ENCODE assay signal across 24 cellular contexts in the genomic region with DNA sequence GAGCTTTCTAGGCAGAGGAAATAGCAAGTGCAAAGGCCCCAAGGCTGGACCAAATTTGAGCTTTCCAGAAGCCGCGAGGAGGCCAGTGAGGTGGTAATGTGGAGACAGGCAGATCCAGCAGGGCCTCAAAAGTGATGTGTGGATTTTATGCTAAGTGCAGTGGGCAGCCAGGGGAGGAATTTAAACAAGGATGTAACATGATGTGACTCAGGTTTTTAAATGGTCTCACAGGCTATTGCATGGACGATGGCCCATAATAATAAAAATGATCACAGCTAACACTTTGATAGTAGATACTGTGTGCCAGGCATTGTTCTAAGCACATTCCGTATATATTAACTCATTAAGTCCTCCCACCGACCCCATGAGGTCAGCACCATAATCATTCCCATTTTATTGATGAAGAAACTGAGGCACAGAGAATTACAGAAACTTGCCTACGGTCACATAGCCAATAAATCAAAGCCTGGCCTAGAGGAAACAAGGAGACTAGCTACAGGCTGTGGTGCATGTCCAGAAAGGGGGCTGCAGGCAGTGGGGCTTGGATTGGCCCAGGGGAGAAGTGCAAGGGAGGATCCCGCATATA. TPM values are rescaled to one million over a fixed set of nuclear protein-coding genes. Genes with fewer than 3 reads are reported as not detected.
A peak's percentile ranks its signal among the peaks of the same experiment; 100 is the strongest.
DNase-seq lines count a peak whose midpoint lies in the region; ATAC-seq and TF ChIP-seq lines count a peak whose summit lies in the region.
"Had no signal": no experiment of that assay in that cellular context is flagged by ENCODE, and none has a peak within 500 bp of the region (broad histone marks: within the 10 kb centered on the region; RNA-seq: fewer than 3 reads in every experiment).

No MANE protein-coding gene starts in this region.

- DNase-seq in EL (peak; percentile 42), PC-3 (peak; percentile 54), dermis blood vessel endothelial cell (peak; percentile 81), osteoblast (ENCODE audit: insufficient read length, low spot score, missing footprints) (no peak), natural killer cell (no peak)
- no peak for DNase-seq in activated T-cell treated with anti-CD3 and anti-CD28 coated beads, Interleukin-2, amount 50 U/mL, for 72 hours
- DNase-seq: activated T-cell treated with anti-CD3 and anti-CD28 coated beads, Interleukin-2, amount 50 U/mL, for 24 hours; AML-193; brain microvascular endothelial cell; dorsolateral prefrontal cortex; glutamatergic neuron; MM.1S; mucosa of descending colon; NCI-H2171 treated with DMSO at 0.1 percent for 48 hours; NCI-H748 treated with DMSO at 0.1 percent for 48 hours; T-helper 17 cell had no signal

- H3K9me3 Mint-ChIP-seq in natural killer cell = no peaks in the 10 kb centered on the region
- no peaks in the 10 kb centered on the region for H3K9me3 Mint-ChIP-seq in activated T-cell treated with anti-CD3 and anti-CD28 coated beads, Interleukin-2, amount 50 U/mL, for 72 hours
- H3K9me3 Mint-ChIP-seq: activated CD4-positive, alpha-beta memory T cell treated with anti-CD3 and anti-CD28 coated beads for 36 hours; activated T-cell treated with anti-CD3 and anti-CD28 coated beads, Interleukin-2, amount 50 U/mL, for 24 hours had no signal

- intact Hi-C loops in PC-3 (cut with micrococcal nuclease) = no loop called here
- intact Hi-C loops in natural killer cell (cut with micrococcal nuclease) = no loop called here

- H4K20me1 ChIP-seq in PC-3 (ENCODE audit: low read length) (no peaks in the 10 kb centered on the region), osteoblast (ENCODE audit: insufficient read depth, low read length) (no peaks in the 10 kb centered on the region)

- no TSS peak for BruUV-seq in PC-3 (replicated peaks; lab: Mats Ljungman, UMichigan)

- ATAC-seq in PC-3 (peak; percentile 55), natural killer cell (no peak), GM18868 (IDR thresholded peaks at IDR 0.05; ENCODE audit: unreplicated experiment) (no peak)
- no peak for ATAC-seq in activated T-cell treated with anti-CD3 and anti-CD28 coated beads, Interleukin-2, amount 50 U/mL, for 72 hours (replicated peaks in 1 of 2)
- ATAC-seq: left lobe of liver, T-helper 17 cell had no signal

- CTCF ChIA-PET in PC-3 (lab: Charles Lee) = interaction anchor here (0.6 kb wide), 1 partner anchor 179 kb away, joined by 5 read pairs; no protein-coding TSS in a partner anchor

- no peak overlapping the region for H3K4me3 Mint-ChIP-seq in natural killer cell
- H3K4me3 Mint-ChIP-seq in activated T-cell treated with anti-CD3 and anti-CD28 coated beads, Interleukin-2, amount 50 U/mL, for 72 hours = no peak overlapping the region
- H3K4me3 Mint-ChIP-seq: activated CD4-positive, alpha-beta memory T cell treated with anti-CD3 and anti-CD28 coated beads for 36 hours; activated naive CD8-positive, alpha-beta T cell; T-helper 17 cell had no signal

- H3K27ac Mint-ChIP-seq in natural killer cell = no peak overlapping the region
- H3K27ac Mint-ChIP-seq in activated T-cell treated with anti-CD3 and anti-CD28 coated beads, Interleukin-2, amount 50 U/mL, for 72 hours = no peak overlapping the region
- H3K27ac Mint-ChIP-seq: T-helper 17 cell had no signal

- no peaks in the 10 kb centered on the region for H3K9me2 ChIP-seq in PC-3 (replicated peaks; ENCODE audit: low read length)

- H3K4me1 Mint-ChIP-seq in natural killer cell = peaks cover 0 to 11% of the 10 kb centered on the region in 2 donors
- H3K4me1 Mint-ChIP-seq in activated T-cell treated with anti-CD3 and anti-CD28 coated beads, Interleukin-2, amount 50 U/mL, for 72 hours (ENCODE audit: low read depth) = peaks cover 28% of the 10 kb centered on the region

- H3K4me1 ChIP-seq in PC-3 (ENCODE audit: insufficient read depth, low read length) = peaks cover 40% of the 10 kb centered on the region
- H3K4me1 ChIP-seq in osteoblast (ENCODE audit: insufficient read depth, low read length) = peaks cover 28% of the 10 kb centered on the region

- H3K4me3 ChIP-seq in PC-3 (ENCODE audit: low read length) (no peak overlapping the region), osteoblast (ENCODE audit: insufficient read depth, low read length) (no peak overlapping the region)
- H3K4me3 ChIP-seq: dorsolateral prefrontal cortex, HAP-1, mucosa of descending colon, SJSA1 had no signal

- no peak overlapping the region for H2AFZ ChIP-seq in PC-3 (ENCODE audit: low read length)
- no peak overlapping the region for H2AFZ ChIP-seq in osteoblast (ENCODE audit: low read length)

- H3K27me3 ChIP-seq in PC-3 (ENCODE audit: low read length) (no peaks in the 10 kb centered on the region), osteoblast (ENCODE audit: insufficient read depth, low read length) (no peaks in the 10 kb centered on the region)
- H3K27me3 ChIP-seq: brain microvascular endothelial cell, dorsolateral prefrontal cortex, neutrophil, SJSA1 had no signal

- no peaks in the 10 kb centered on the region for H3F3A ChIP-seq in PC-3 (ENCODE audit: low read length, unreplicated experiment)

- H3K79me2 ChIP-seq in PC-3 (ENCODE audit: low read length) = no peaks in the 10 kb centered on the region
- H3K79me2 ChIP-seq in osteoblast (ENCODE audit: insufficient read depth, low read length) = no peaks in the 10 kb centered on the region

- POLR2A ChIA-PET in PC-3 (lab: Charles Lee; ENCODE audit: unreplicated experiment) = no interaction called here

- no peak for TF ChIP-seq CTCF in PC-3 (conservative IDR thresholded peaks at IDR 0.05; ENCODE audit: low read depth, low read length)
- no peak for TF ChIP-seq CTCF in osteoblast (IDR thresholded peaks at IDR 0.05; ENCODE audit: extremely low read depth, low read depth, low read length)
- no peak for TF ChIP-seq CTCF in natural killer cell (IDR thresholded peaks at IDR 0.05)

- H3K27ac ChIP-seq in PC-3 (ENCODE audit: low read length) = no peak overlapping the region
- H3K27ac ChIP-seq in osteoblast (ENCODE audit: low read depth, low read length) = peak overlapping the region; percentile 14
- H3K27ac ChIP-seq: brain microvascular endothelial cell, neutrophil had no signal

- H3K27me3 Mint-ChIP-seq in natural killer cell (ENCODE audit: low read depth in 2 of 2) = peaks cover 3 to 6% of the 10 kb centered on the region in 2 donors
- no peaks in the 10 kb centered on the region for H3K27me3 Mint-ChIP-seq in activated T-cell treated with anti-CD3 and anti-CD28 coated beads, Interleukin-2, amount 50 U/mL, for 72 hours (ENCODE audit: low read depth)
- H3K27me3 Mint-ChIP-seq: activated CD4-positive, alpha-beta memory T cell treated with anti-CD3 and anti-CD28 coated beads for 36 hours; activated naive CD8-positive, alpha-beta T cell; activated T-cell treated with anti-CD3 and anti-CD28 coated beads, Interleukin-2, amount 50 U/mL, for 24 hours had no signal

- H3K36me3 ChIP-seq in PC-3 (ENCODE audit: low read depth, low read length) (no peaks in the 10 kb centered on the region), osteoblast (ENCODE audit: insufficient read depth, low read length) (no peaks in the 10 kb centered on the region)
- H3K36me3 ChIP-seq: brain microvascular endothelial cell, HAP-1, neutrophil, SJSA1, WERI-Rb-1 had no signal

- H3K9me3 ChIP-seq in PC-3 (ENCODE audit: low read length) = no peaks in the 10 kb centered on the region
- no peaks in the 10 kb centered on the region for H3K9me3 ChIP-seq in osteoblast (ENCODE audit: low read depth, low read length)
- H3K9me3 ChIP-seq: HAP-1, mucosa of descending colon, neutrophil, SJSA1 had no signal

- no peak overlapping the region for H3K9ac ChIP-seq in PC-3 (ENCODE audit: low read length)

- H3K4me2 ChIP-seq in PC-3 (ENCODE audit: low read length) (no peak overlapping the region), osteoblast (ENCODE audit: insufficient read depth, low read length) (no peak overlapping the region)

- H3K36me3 Mint-ChIP-seq in natural killer cell = no peaks in the 10 kb centered on the region
- H3K36me3 Mint-ChIP-seq in activated T-cell treated with anti-CD3 and anti-CD28 coated beads, Interleukin-2, amount 50 U/mL, for 72 hours (ENCODE audit: insufficient read depth in 2 of 2) = no peaks in the 10 kb centered on the region
- H3K36me3 Mint-ChIP-seq: activated CD4-positive, alpha-beta memory T cell treated with anti-CD3 and anti-CD28 coated beads for 36 hours; activated naive CD8-positive, alpha-beta T cell had no signal

RNA-seq across cellular contexts. Expression of a gene that starts 18.0 kb away (rescaled TPM):
- total RNA-seq in PC-3 (2014; rRNA removed) (18.9 and 22.1 TPM in 2 replicates), dermis blood vessel endothelial cell (63.1 and 63.9 TPM in 2 replicates), osteoblast (12.7 and 14.1 TPM in 2 replicates), natural killer cell (100 to 1,000 TPM; 382 to 392 (median 389) TPM)
- total RNA-seq in activated T-cell treated with anti-CD3 and anti-CD28 coated beads, Interleukin-2, amount 50 U/mL, for 72 hours = 100 to 1,000 TPM in 1 of 2 donors, 10 to 100 TPM in 1; 85.6 to 112 TPM

Comparison
In these comparisons a context has a peak if more than half of its experiments do, and no peak if none do; other contexts are left out.
1. DNase-seq: peak in EL (single experiment), PC-3 (single experiment) and dermis blood vessel endothelial cell (single experiment); none in osteoblast (single experiment), natural killer cell (single experiment) and activated T-cell treated with anti-CD3 and anti-CD28 coated beads, Interleukin-2, amount 50 U/mL, for 72 hours (0 of 2).